ENCODE assay signal across 33 cellular contexts in genomic region chr15:30788595-30788994, GRCh38.
DNase-seq lines count a peak whose midpoint lies in the region; ATAC-seq, FAIRE-seq and TF ChIP-seq lines count a peak whose summit lies in the region.
"Had no signal": no experiment of that assay in that cellular context is flagged by ENCODE, and none has a peak within 500 bp of the region (broad histone marks: within the 10 kb centered on the region; RNA-seq: fewer than 3 reads in every experiment).

No MANE protein-coding gene starts in this region.

- H3K9ac ChIP-seq in K562 (ENCODE audit: insufficient read depth in 1 of 2, low read depth in 2 of 2, low read length in 2 of 2) = no peak overlapping the region
- H3K9ac ChIP-seq: BLaER1; BLaER1 treated with 17β-estradiol and CSF1 and Interleukin-3, amounts not matched to agents 10 nM and 100 nM had no signal

- H2AFZ ChIP-seq in K562 (ENCODE audit: low read depth, low read length) = no peak overlapping the region

- no peak for TF ChIP-seq CTCF in HEK293 (tag by site-specific recombination; IDR thresholded peaks at IDR 0.05)
- no peak for TF ChIP-seq CTCF in K562 (IDR thresholded peaks at IDR 0.05 in 2 of 3, conservative IDR thresholded peaks at IDR 0.05 in 1 of 3; ENCODE audit: insufficient read depth in 2 of 3, low read depth in 1 of 3, low read length in 3 of 3)

- FAIRE-seq in G401.6 (lab: Jason Lieb, UNC) (peak; percentile 58), K562 (lab: Jason Lieb, UNC) (no peak)
- FAIRE-seq: A204.1, D721Med had no signal

- H3K9me3 ChIP-seq in HEK293 (ENCODE audit: control insufficient read depth, insufficient read depth, low read depth, low read length) (no peaks in the 10 kb centered on the region), K562 (replicated peaks; ENCODE audit: control insufficient read depth, insufficient read depth, low read depth, low read length) (no peaks in the 10 kb centered on the region)
- H3K9me3 ChIP-seq: A549; BE2C; BLaER1; BLaER1 treated with 17β-estradiol and CSF1 and Interleukin-3, amounts not matched to agents 10 nM and 100 nM; Caco-2 had no signal

- no peak for DNase-seq in K562 (ENCODE audit: extremely low read depth in 1 of 4, low spot score in 3 of 4)
- no peak for DNase-seq in UCSD-AML1 (lab: John Stamatoyannopoulos, UW; ENCODE audit: unreplicated experiment)
- no peak for DNase-seq in effector CD8-positive, alpha-beta T cell (lab: John Stamatoyannopoulos, UW)
- no peak for DNase-seq in NCI-H2029 treated with DMSO at 0.1 percent for 48 hours (lab: John Stamatoyannopoulos, UW)
- DNase-seq: 8988T; ACHN; AML-193; BE2C; C1 segment of cervical spinal cord; Caco-2; Calu3; CD4-positive, alpha-beta memory T cell; CD4-positive, alpha-beta T cell; CD4-positive, CD25-positive, alpha-beta regulatory T cell; CD8-positive, alpha-beta memory T cell; CD8-positive, alpha-beta T cell; COR-L47; DMS 273 treated with DMSO at 0.1 percent for 48 hours; DMS153; DMS53; DMS79; DMS79 treated with DMSO at 0.1 percent for 48 hours; DND-41; EL had no signal

- H3K4me3 ChIP-seq in HEK293 (ENCODE audit: low read depth, low read length) = no peak overlapping the region
- H3K4me3 ChIP-seq in K562 = no peak overlapping the region
- H3K4me3 ChIP-seq: A549; BLaER1; BLaER1 treated with 17β-estradiol and CSF1 and Interleukin-3, amounts not matched to agents 10 nM and 100 nM had no signal

- TF ChIP-seq POLR2A in K562 (conservative IDR thresholded peaks at IDR 0.05) = no peak

- no peaks in the 10 kb centered on the region for H3K79me2 ChIP-seq in K562 (ENCODE audit: control insufficient read depth, insufficient read depth, low read length)

- CTCF ChIA-PET in HEK293 (lab: Yijun Ruan, JAX) = no interaction called here
- CTCF ChIA-PET in K562 (lab: Yijun Ruan, JAX; ENCODE audit: low intra/inter-chr PET ratio) = no interaction called here

- no peak for TF ChIP-seq EP300 in K562 (IDR thresholded peaks at IDR 0.05; ENCODE audit: low read length)

- H3K4me1 ChIP-seq in HEK293 (ENCODE audit: control insufficient read depth, insufficient read depth, low read length) (no peaks in the 10 kb centered on the region), K562 (replicated peaks in 1 of 2; ENCODE audit: control insufficient read depth in 2 of 2, insufficient read depth in 2 of 2, low read length in 2 of 2) (no peaks in the 10 kb centered on the region; a peak in 1 of 5 replicates)
- H3K4me1 ChIP-seq: A549; BE2C; BLaER1; BLaER1 treated with 17β-estradiol and CSF1 and Interleukin-3, amounts not matched to agents 10 nM and 100 nM; Caco-2 had no signal

- H4K20me1 ChIP-seq in K562 (replicated peaks; ENCODE audit: control insufficient read depth, insufficient read depth, low read length) = no peaks in the 10 kb centered on the region
- H4K20me1 ChIP-seq: BLaER1; BLaER1 treated with 17β-estradiol and CSF1 and Interleukin-3, amounts not matched to agents 10 nM and 100 nM had no signal

- no TSS peak for BruUV-seq in K562 (replicated peaks; lab: Mats Ljungman, UMichigan)

- POLR2A ChIA-PET in HEK293 (lab: Yijun Ruan, JAX) (no interaction called here), K562 (lab: Yijun Ruan, JAX) (no interaction called here)

- H3K36me3 ChIP-seq in HEK293 (ENCODE audit: control insufficient read depth in 2 of 2, insufficient read depth in 1 of 2, low read length in 2 of 2) = no peaks in the 10 kb centered on the region
- H3K36me3 ChIP-seq in K562 (ENCODE audit: control insufficient read depth, insufficient read depth, low read length) = no peaks in the 10 kb centered on the region
- H3K36me3 ChIP-seq: BE2C; BLaER1; BLaER1 treated with 17β-estradiol and CSF1 and Interleukin-3, amounts not matched to agents 10 nM and 100 nM had no signal

- in situ Hi-C loops in K562 (cut with MboI) = no loop called here

- no peak for ATAC-seq in K562
- ATAC-seq: A549; CD8-positive, alpha-beta T cell had no signal

- intact Hi-C loops in K562 (cut with micrococcal nuclease) = no loop called here

- no peaks in the 10 kb centered on the region for H3K27me3 ChIP-seq in K562 (ENCODE audit: control insufficient read depth in 2 of 2, insufficient read depth in 2 of 2, low read length in 2 of 2)
- H3K27me3 ChIP-seq: BE2C; BLaER1; BLaER1 treated with 17β-estradiol and CSF1 and Interleukin-3, amounts not matched to agents 10 nM and 100 nM had no signal

- no peaks in the 10 kb centered on the region for H3K9me1 ChIP-seq in K562 (ENCODE audit: control insufficient read depth, insufficient read depth, low read length)

- no peak for TF ChIP-seq RAD21 in K562 (CRISPR knock-in tag; conservative IDR thresholded peaks at IDR 0.05 in 1 of 2, IDR thresholded peaks at IDR 0.05 in 1 of 2)

- H3K27ac ChIP-seq in HEK293 (ENCODE audit: extremely low read depth, low read depth, low read length) (no peak overlapping the region), K562 (ENCODE audit: extremely low read depth, low read depth, low read length) (no peak overlapping the region)
- H3K27ac ChIP-seq: 22Rv1; A549; BLaER1; BLaER1 treated with 17β-estradiol and CSF1 and Interleukin-3, amounts not matched to agents 10 nM and 100 nM; C4-2B had no signal

- H3K4me2 ChIP-seq in K562 (ENCODE audit: insufficient read depth, low read length) = no peak overlapping the region
- H3K4me2 ChIP-seq: A549; BLaER1; BLaER1 treated with 17β-estradiol and CSF1 and Interleukin-3, amounts not matched to agents 10 nM and 100 nM had no signal

TF ChIP-seq in HEK293, 187 proteins besides CTCF, POLR2A, EP300 and RAD21:
- TF ChIP-seq YY1 (tag by site-specific recombination; IDR thresholded peaks at IDR 0.05) = no peak
- peak; percentile 89 for TF ChIP-seq PRDM1 (tag by site-specific recombination; IDR thresholded peaks at IDR 0.05)
- peak; percentile 66 for TF ChIP-seq ZNF366 (tag by site-specific recombination; conservative IDR thresholded peaks at IDR 0.05)

TF ChIP-seq in K562, 482 proteins besides CTCF, POLR2A, EP300 and RAD21:
- TF ChIP-seq NR2F6 (CRISPR knock-in tag; IDR thresholded peaks at IDR 0.05) (no peak), ZNF512 (tag; IDR thresholded peaks at IDR 0.05) (peak; percentile 93), RFX5 (IDR thresholded peaks at IDR 0.05; ENCODE audit: low read depth, low read length) (no peak), CHD2 (IDR thresholded peaks at IDR 0.05; ENCODE audit: low read depth, low read length) (no peak), SMC3 (conservative IDR thresholded peaks at IDR 0.05; ENCODE audit: insufficient read depth, low read depth, low read length) (no peak), LEF1 (IDR thresholded peaks at IDR 0.05) (no peak), GTF2E2 (tag; IDR thresholded peaks at IDR 0.05) (no peak), HDAC1 (IDR thresholded peaks at IDR 0.05) (no peak)
